15 cellular contexts compared by ENCODE assay signal in the genomic region with DNA sequence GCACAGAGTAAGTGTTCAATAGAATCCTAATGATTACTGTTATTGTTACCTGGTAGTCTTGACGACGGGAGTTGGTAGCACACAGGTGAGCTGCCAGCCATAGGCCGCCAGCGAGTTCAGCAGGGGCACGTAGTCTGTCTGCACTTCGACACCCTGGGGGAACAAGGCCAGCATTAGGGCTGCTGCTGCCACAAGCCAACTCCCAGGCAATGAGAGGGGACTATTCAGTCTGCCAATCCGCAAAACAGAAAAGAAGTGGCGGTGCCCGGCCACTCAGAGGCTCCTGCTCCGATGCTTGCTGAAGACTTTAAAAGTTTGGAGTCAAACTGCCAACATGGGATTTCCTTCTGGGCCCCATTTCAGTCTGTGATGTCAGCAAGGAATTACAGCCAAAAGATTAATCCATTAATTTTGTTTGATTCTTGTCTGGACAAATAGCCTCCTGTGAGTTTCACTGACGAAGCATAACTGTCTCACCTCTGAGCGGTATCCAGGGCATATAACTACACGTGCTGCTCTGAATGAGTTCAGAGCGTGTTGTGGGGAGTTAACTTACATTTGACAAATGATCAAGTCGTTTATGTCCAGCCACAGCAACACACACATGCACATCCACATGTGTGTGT.
DNase-seq lines count a peak whose midpoint lies in the region; ATAC-seq and TF ChIP-seq lines count a peak whose summit lies in the region.
"Had no signal": no experiment of that assay in that cellular context is flagged by ENCODE, and none has a peak within 500 bp of the region (broad histone marks: within the 10 kb centered on the region; RNA-seq: fewer than 3 reads in every experiment).

No MANE protein-coding gene starts in this region.

- TF ChIP-seq POLR2A in breast epithelium (IDR thresholded peaks at IDR 0.05), result no peak

- H3K36me3 Mint-ChIP-seq in activated CD8-positive, alpha-beta T cell treated with anti-CD3 and anti-CD28 coated beads, Interleukin-2, amount 10 ng/mL, durations not matched to agents 7 days and 5 days (ENCODE audit: low read depth), result peaks cover 80% of the 10 kb centered on the region
- H3K36me3 Mint-ChIP-seq in stimulated activated naive B cell treated with anti-CD40 and anti-IgM and Interleukin-4, amounts not matched to agents 10 μg/mL and 1 μg/mL and 100 μg/mL, for 72 hours, result peaks cover 54 to 76% of the 10 kb centered on the region in 2 donors

- TF ChIP-seq CTCF in mammary epithelial cell (conservative IDR thresholded peaks at IDR 0.05 in 1 of 2, IDR thresholded peaks at IDR 0.05 in 1 of 2; ENCODE audit: extremely low read depth in 1 of 2, insufficient read depth in 1 of 2, low read depth in 1 of 2, low read length in 2 of 2), result no peak
- no peak for TF ChIP-seq CTCF in breast epithelium (IDR thresholded peaks at IDR 0.05)

- intact Hi-C loops in mammary epithelial cell (cut with micrococcal nuclease), result no loop called here
- intact Hi-C loops in breast epithelium (cut with DNase I; ENCODE audit: low total_unique reads), result no loop called here

- no peak for ATAC-seq in activated CD8-positive, alpha-beta T cell treated with anti-CD3 and anti-CD28 coated beads, Interleukin-2, amount 10 ng/mL, durations not matched to agents 7 days and 5 days
- peak; percentile 56 for ATAC-seq in esophagus mucosa
- no peak for ATAC-seq in stimulated activated naive B cell treated with anti-CD40 and anti-IgM and Interleukin-4, amounts not matched to agents 10 μg/mL and 1 μg/mL and 100 μg/mL, for 72 hours (replicated peaks)
- no peak for ATAC-seq in GM19397 (IDR thresholded peaks at IDR 0.05; ENCODE audit: unreplicated experiment)
- ATAC-seq: sciatic nerve had no signal

- no peak overlapping the region for H3K27ac ChIP-seq in mammary epithelial cell (ENCODE audit: insufficient read depth, low read depth, low read length)
- H3K27ac ChIP-seq in breast epithelium, result no peak overlapping the region

- DNase-seq in mammary epithelial cell (peak; percentile 21), breast epithelium (ENCODE audit: low spot score in 2 of 2) (no peak), NOMO-1 (lab: John Stamatoyannopoulos, UW; ENCODE audit: unreplicated experiment in 2 of 2) (no peak)
- DNase-seq in activated CD8-positive, alpha-beta T cell treated with anti-CD3 and anti-CD28 coated beads, Interleukin-2, amount 10 ng/mL, durations not matched to agents 7 days and 5 days, result no peak
- DNase-seq in stimulated activated naive B cell treated with anti-CD40 and anti-IgM and Interleukin-4, amounts not matched to agents 10 μg/mL and 1 μg/mL and 100 μg/mL, for 72 hours, result no peak
- DNase-seq: aorta, erythroblast, GDM1, Kasumi-1, NCI-H2227 treated with DMSO at 0.1 percent for 48 hours had no signal

- no peak overlapping the region for H3K4me2 ChIP-seq in mammary epithelial cell (ENCODE audit: insufficient read depth, low read depth, low read length)

- H3K4me3 ChIP-seq in mammary epithelial cell (replicated peaks in 1 of 3; ENCODE audit: insufficient read depth in 1 of 3, low read depth in 2 of 3, low read length in 3 of 3) (no peak overlapping the region), breast epithelium (no peak overlapping the region)

- H3K36me3 ChIP-seq in mammary epithelial cell (ENCODE audit: insufficient read depth, low read length) (no peaks in the 10 kb centered on the region), breast epithelium (no peaks in the 10 kb centered on the region)

- no TSS peak for BruUV-seq in mammary epithelial cell (replicated peaks; lab: Mats Ljungman, UMichigan)

- WGBS in mammary epithelial cell (ENCODE audit: low coverage, missing lambda C conversion rate), result 88% methylated on average over 13 of the region's 15 CpGs

- H3K27ac Mint-ChIP-seq in activated CD8-positive, alpha-beta T cell treated with anti-CD3 and anti-CD28 coated beads, Interleukin-2, amount 10 ng/mL, durations not matched to agents 7 days and 5 days, result peak overlapping the region; percentile 20
- peak overlapping the region; percentile 47 for H3K27ac Mint-ChIP-seq in stimulated activated naive B cell treated with anti-CD40 and anti-IgM and Interleukin-4, amounts not matched to agents 10 μg/mL and 1 μg/mL and 100 μg/mL, for 72 hours
- H3K27ac Mint-ChIP-seq: memory B cell had no signal

- H3K4me1 ChIP-seq in mammary epithelial cell (ENCODE audit: insufficient read depth, low read length), result no peaks in the 10 kb centered on the region
- no peaks in the 10 kb centered on the region for H3K4me1 ChIP-seq in breast epithelium

- H3K27me3 Mint-ChIP-seq in activated CD8-positive, alpha-beta T cell treated with anti-CD3 and anti-CD28 coated beads, Interleukin-2, amount 10 ng/mL, durations not matched to agents 7 days and 5 days (ENCODE audit: low read depth), result no peaks in the 10 kb centered on the region
- H3K27me3 Mint-ChIP-seq in stimulated activated naive B cell treated with anti-CD40 and anti-IgM and Interleukin-4, amounts not matched to agents 10 μg/mL and 1 μg/mL and 100 μg/mL, for 72 hours, result no peaks in the 10 kb centered on the region
- H3K27me3 Mint-ChIP-seq: memory B cell had no signal

- no peak overlapping the region for H3K9ac ChIP-seq in mammary epithelial cell (ENCODE audit: insufficient read depth, low read length)

- H3K27me3 ChIP-seq in mammary epithelial cell (ENCODE audit: insufficient read depth, low read length), result no peaks in the 10 kb centered on the region
- no peaks in the 10 kb centered on the region for H3K27me3 ChIP-seq in breast epithelium

- POLR2A ChIA-PET in activated CD8-positive, alpha-beta T cell treated with anti-CD3 and anti-CD28 coated beads, Interleukin-2, amount 10 ng/mL, durations not matched to agents 7 days and 5 days (lab: Charles Lee), result no interaction called here

- H2AFZ ChIP-seq in mammary epithelial cell (ENCODE audit: low read depth, low read length), result no peak overlapping the region

- peaks cover 16% of the 10 kb centered on the region for H3K9me3 Mint-ChIP-seq in activated CD8-positive, alpha-beta T cell treated with anti-CD3 and anti-CD28 coated beads, Interleukin-2, amount 10 ng/mL, durations not matched to agents 7 days and 5 days (ENCODE audit: insufficient read depth)
- peaks cover 4% of the 10 kb centered on the region in 2 donors for H3K9me3 Mint-ChIP-seq in stimulated activated naive B cell treated with anti-CD40 and anti-IgM and Interleukin-4, amounts not matched to agents 10 μg/mL and 1 μg/mL and 100 μg/mL, for 72 hours

- H3K4me3 Mint-ChIP-seq in activated CD8-positive, alpha-beta T cell treated with anti-CD3 and anti-CD28 coated beads, Interleukin-2, amount 10 ng/mL, durations not matched to agents 7 days and 5 days, result no peak overlapping the region
- no peak overlapping the region for H3K4me3 Mint-ChIP-seq in stimulated activated naive B cell treated with anti-CD40 and anti-IgM and Interleukin-4, amounts not matched to agents 10 μg/mL and 1 μg/mL and 100 μg/mL, for 72 hours
- H3K4me3 Mint-ChIP-seq: memory B cell, neural crest cell had no signal

- no peaks in the 10 kb centered on the region for H3K79me2 ChIP-seq in mammary epithelial cell (ENCODE audit: insufficient read depth, low read length)

- CTCF ChIA-PET in mammary epithelial cell (lab: Charles Lee; ENCODE audit: low non-redundant PET), result no interaction called here
- CTCF ChIA-PET in activated CD8-positive, alpha-beta T cell treated with anti-CD3 and anti-CD28 coated beads, Interleukin-2, amount 10 ng/mL, durations not matched to agents 7 days and 5 days (lab: Charles Lee), result no interaction called here

- H3K4me1 Mint-ChIP-seq in activated CD8-positive, alpha-beta T cell treated with anti-CD3 and anti-CD28 coated beads, Interleukin-2, amount 10 ng/mL, durations not matched to agents 7 days and 5 days (ENCODE audit: low read depth), result peaks cover 18% of the 10 kb centered on the region
- peaks cover 3 to 15% of the 10 kb centered on the region in 2 donors for H3K4me1 Mint-ChIP-seq in stimulated activated naive B cell treated with anti-CD40 and anti-IgM and Interleukin-4, amounts not matched to agents 10 μg/mL and 1 μg/mL and 100 μg/mL, for 72 hours
- H3K4me1 Mint-ChIP-seq: memory B cell had no signal

- no peaks in the 10 kb centered on the region for H4K20me1 ChIP-seq in mammary epithelial cell (ENCODE audit: insufficient read depth, low read length)

- in situ Hi-C loops in mammary epithelial cell (cut with MboI; ENCODE audit: low sequenced_read_pairs in 2 of 2), result no loop called here

- H3K9me3 ChIP-seq in mammary epithelial cell (replicated peaks; ENCODE audit: insufficient read depth, low read length) (no peaks in the 10 kb centered on the region), breast epithelium (peaks cover 0 to 7% of the 10 kb centered on the region in 2 donors)

- dilution Hi-C loops in mammary epithelial cell (cut with HindIII; ENCODE audit: low sequenced_read_pairs), result no loop called here
